8 cellular contexts compared by ENCODE assay signal in the genomic region with DNA sequence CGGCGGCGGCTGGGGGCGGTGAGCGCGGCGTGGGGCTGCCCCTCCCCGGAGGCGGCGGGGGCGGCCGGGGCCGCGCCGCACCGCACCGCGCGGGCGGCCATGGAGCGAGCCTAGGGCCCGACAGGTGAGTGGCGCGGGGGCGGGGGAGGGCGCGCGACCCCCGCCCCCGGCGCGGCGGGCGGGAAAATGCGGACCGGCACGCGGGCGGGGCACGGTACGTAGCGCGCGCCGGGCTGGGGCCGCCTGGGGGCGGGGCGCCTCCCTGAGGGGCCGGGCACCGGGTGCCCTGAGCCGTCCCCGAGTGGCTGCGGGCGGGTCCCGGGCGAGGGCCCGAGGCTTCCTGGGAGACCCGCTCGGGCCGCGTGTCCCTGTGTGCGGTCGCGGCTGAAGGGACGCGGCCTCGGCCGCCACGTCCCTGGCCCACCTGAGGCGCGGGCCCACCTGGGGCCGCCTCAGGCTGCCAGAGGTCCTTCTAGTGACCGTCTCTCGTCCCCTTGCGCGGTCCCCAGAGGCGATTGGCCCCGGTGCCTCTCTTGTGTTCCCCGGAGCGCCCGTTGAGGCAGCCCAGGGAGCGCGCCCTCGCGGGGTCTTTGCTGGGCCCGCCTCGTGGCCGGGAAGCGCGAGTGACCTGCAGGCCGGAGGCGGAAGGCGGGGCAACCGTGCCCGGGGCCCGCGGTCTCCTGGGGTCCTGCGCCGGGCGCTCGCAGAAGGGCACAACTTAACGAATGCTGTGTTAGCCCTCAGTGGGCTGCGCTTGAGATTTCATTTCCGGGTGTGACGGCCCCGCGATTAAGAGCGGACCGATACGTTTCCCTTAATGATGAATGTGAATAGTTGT. TPM values are rescaled to one million over a fixed set of nuclear protein-coding genes. Genes with fewer than 3 reads are reported as not detected.
DNase-seq lines count a peak whose midpoint lies in the region; TF ChIP-seq lines count a peak whose summit lies in the region.

No MANE protein-coding gene starts in this region.

- no peak overlapping the region for H2BK120ac ChIP-seq in H9 (ENCODE audit: low read depth, low read length, poor library complexity, severe bottlenecking)

- no peak overlapping the region for H3K23ac ChIP-seq in H9 (ENCODE audit: insufficient read length, low read depth, low read length)

- H4K91ac ChIP-seq in H9 (ENCODE audit: insufficient read length, low read depth, low read length), result no peak overlapping the region

- H3K27ac Mint-ChIP-seq in H9 (peak overlapping the region in 2 of 3 experiments; percentile 44 to 66; a peak in 5 of 7 replicates), progenitor cell of endocrine pancreas (peak overlapping the region; percentile 96)
- peak overlapping the region; percentile 97 for H3K27ac Mint-ChIP-seq in activated naive CD8-positive, alpha-beta T cell treated with anti-CD3 and anti-CD28 coated beads for 36 hours

- H3K23me2 ChIP-seq in H9 (ENCODE audit: insufficient read length, low read depth, low read length, poor library complexity, severe bottlenecking), result peaks cover 11% of the 10 kb centered on the region

- peaks cover 5% of the 10 kb centered on the region; the same call in 1 of the 2 replicates for H3K79me2 ChIP-seq in H9 (ENCODE audit: insufficient read depth, low read length)

- H3K18ac ChIP-seq in H9 (ENCODE audit: insufficient read length, low read depth, low read length), result peak overlapping the region; percentile 43

- no peak overlapping the region for H4K5ac ChIP-seq in H9 (ENCODE audit: insufficient read length, low read depth, low read length)

- DNase-seq in GM10248 (ENCODE audit: extremely low spot score), result peak; percentile 79
- peak; percentile 78 for DNase-seq in H9
- peak; percentile 68 for DNase-seq in M059J (ENCODE audit: low read depth)
- peak; percentile 71 for DNase-seq in SKM-1 treated with dmso at 0.1 percent for 144 hours (lab: John Stamatoyannopoulos, UW; ENCODE audit: unreplicated experiment)
- DNase-seq in activated naive CD8-positive, alpha-beta T cell treated with anti-CD3 and anti-CD28 coated beads for 36 hours, result peak; percentile 85
- peak; percentile 84 for DNase-seq in cardiac septum (ENCODE audit: low spot score)
- peak; percentile 80 for DNase-seq in progenitor cell of endocrine pancreas (ENCODE audit: low spot score, unreplicated experiment)

- H3K4me1 ChIP-seq in H9 (ENCODE audit: insufficient read depth, low read length) (peaks cover 7% of the 10 kb centered on the region; the same call in 1 of the 2 replicates), urinary bladder (ENCODE audit: insufficient read depth) (no peaks in the 10 kb centered on the region)

- no peaks in the 10 kb centered on the region for H3K27me3 ChIP-seq in H9 (ENCODE audit: insufficient read depth, low read length)

- H3K9ac ChIP-seq in H9 (ENCODE audit: extremely low read depth, insufficient read length, low read length), result peak overlapping the region; percentile 75

- no peaks in the 10 kb centered on the region for H3K79me1 ChIP-seq in H9 (ENCODE audit: insufficient read depth, low read depth, low read length, poor library complexity, severe bottlenecking)

- peaks cover 4% of the 10 kb centered on the region; the same call in 1 of the 2 replicates for H3K27me3 Mint-ChIP-seq in H9 (ENCODE audit: low read depth)
- H3K27me3 Mint-ChIP-seq in activated naive CD8-positive, alpha-beta T cell treated with anti-CD3 and anti-CD28 coated beads for 36 hours, result no peaks in the 10 kb centered on the region
- peaks cover 10% of the 10 kb centered on the region for H3K27me3 Mint-ChIP-seq in progenitor cell of endocrine pancreas

- peak overlapping the region; percentile 81 for H3K4me2 ChIP-seq in H9 (ENCODE audit: insufficient read depth, insufficient read length, low read length)

- no peak overlapping the region for H2BK12ac ChIP-seq in H9 (ENCODE audit: insufficient read length, low read depth, low read length)

- H4K8ac ChIP-seq in H9 (replicated peaks; ENCODE audit: insufficient read length, low read depth, low read length), result no peak overlapping the region

- H3K9me3 ChIP-seq in H9 (ENCODE audit: control insufficient read depth, low read depth, low read length), result no peaks in the 10 kb centered on the region

- TF ChIP-seq CTCF in GM10248 (IDR thresholded peaks at IDR 0.05; ENCODE audit: control extremely low read depth, extremely low read depth, low read depth, missing control alignments), result no peak
- TF ChIP-seq CTCF in H9 (conservative IDR thresholded peaks at IDR 0.05), result no peak
- TF ChIP-seq CTCF in progenitor cell of endocrine pancreas (IDR thresholded peaks at IDR 0.05; ENCODE audit: unreplicated experiment), result no peak

- POLR2A ChIA-PET in GM10248 (lab: Yijun Ruan, JAX), result no interaction called here

- no peak overlapping the region for H2BK15ac ChIP-seq in H9 (ENCODE audit: low read depth, low read length)

- no CpG with 5 or more reads among the region's 110 CpGs for WGBS in H9 (ENCODE audit: extremely low coverage, insufficient read length, low lambda C conversion rate)
- under 1% methylated on average over 107 of the region's 110 CpGs for WGBS in urinary bladder

- H3K36me3 Mint-ChIP-seq in H9 (ENCODE audit: insufficient read depth in 1 of 3, low read depth in 3 of 3), result no peaks in the 10 kb centered on the region; a peak in 1 of 7 replicates
- peaks cover 3% of the 10 kb centered on the region for H3K36me3 Mint-ChIP-seq in activated naive CD8-positive, alpha-beta T cell treated with anti-CD3 and anti-CD28 coated beads for 36 hours
- no peaks in the 10 kb centered on the region for H3K36me3 Mint-ChIP-seq in progenitor cell of endocrine pancreas (ENCODE audit: insufficient read depth)

- H2AK5ac ChIP-seq in H9 (ENCODE audit: insufficient read length, low read length), result no peak overlapping the region

- peaks cover 46 to 50% of the 10 kb centered on the region in 2 experiments for H3K4me1 Mint-ChIP-seq in H9
- peaks cover 39% of the 10 kb centered on the region for H3K4me1 Mint-ChIP-seq in activated naive CD8-positive, alpha-beta T cell treated with anti-CD3 and anti-CD28 coated beads for 36 hours
- peaks cover 39% of the 10 kb centered on the region for H3K4me1 Mint-ChIP-seq in progenitor cell of endocrine pancreas (ENCODE audit: low read depth)

- H3K14ac ChIP-seq in H9 (ENCODE audit: insufficient read depth, low read length), result peak overlapping the region; percentile 82

- no peaks in the 10 kb centered on the region for H3K36me3 ChIP-seq in urinary bladder (ENCODE audit: insufficient read depth)

- no peak overlapping the region for H3K4ac ChIP-seq in H9 (ENCODE audit: low read depth, low read length)

- H2AFZ ChIP-seq in H9 (ENCODE audit: low read length), result no peak overlapping the region

- H3K56ac ChIP-seq in H9 (ENCODE audit: insufficient read length, low read depth, low read length), result no peak overlapping the region

- H3K4me3 Mint-ChIP-seq in H9, result peak overlapping the region; percentile 73 to 95
- H3K4me3 Mint-ChIP-seq in activated naive CD8-positive, alpha-beta T cell treated with anti-CD3 and anti-CD28 coated beads for 36 hours, result peak overlapping the region; percentile 99
- peak overlapping the region; percentile 91 for H3K4me3 Mint-ChIP-seq in progenitor cell of endocrine pancreas (ENCODE audit: low read depth)

- intact Hi-C loops in cardiac septum (cut with DNase I), result loop anchor here (5.0 kb wide), 1 partner anchor 56 kb away; a partner anchor contains a TSS

- H4K20me1 ChIP-seq in H9 (ENCODE audit: control insufficient read depth, insufficient read depth, insufficient read length), result no peaks in the 10 kb centered on the region

- H3K27ac ChIP-seq in H9 (ENCODE audit: insufficient read length, low read depth, low read length), result no peak overlapping the region
- peak overlapping the region; percentile 92 for H3K27ac ChIP-seq in urinary bladder (ENCODE audit: low read depth)

- CTCF ChIA-PET in GM10248 (lab: Yijun Ruan, JAX), result interaction anchor here (1.0 kb wide), 1 partner anchor 23 kb away, joined by 3 read pairs; no protein-coding TSS in a partner anchor

- H2BK20ac ChIP-seq in H9 (ENCODE audit: low read depth, low read length, poor library complexity, severe bottlenecking), result no peak overlapping the region

- no peaks in the 10 kb centered on the region for H3K9me3 Mint-ChIP-seq in H9
- H3K9me3 Mint-ChIP-seq in activated naive CD8-positive, alpha-beta T cell treated with anti-CD3 and anti-CD28 coated beads for 36 hours, result peaks cover 1% of the 10 kb centered on the region
- H3K9me3 Mint-ChIP-seq in progenitor cell of endocrine pancreas (ENCODE audit: low read depth), result no peaks in the 10 kb centered on the region

- H3T11ph ChIP-seq in H9 (ENCODE audit: low read length), result no peak overlapping the region

- peak overlapping the region; percentile 97 for H3K4me3 ChIP-seq in urinary bladder (ENCODE audit: low read depth, low read length)

- no peak overlapping the region for H2BK5ac ChIP-seq in H9 (ENCODE audit: insufficient read length, low read length)

RNA-seq across cellular contexts. Expression of a gene that starts 0.5 kb away (rescaled TPM):
- total RNA-seq in H9 (2021), result 32.8 and 35.4 TPM in 2 replicates
- total RNA-seq in M059J (2014; rRNA removed; shearing (Covaris generic)), result 27.9 and 43.0 TPM in 2 replicates
- total RNA-seq in activated naive CD8-positive, alpha-beta T cell treated with anti-CD3 and anti-CD28 coated beads for 36 hours, result 10 to 100 TPM; 37.4 to 42.6 TPM
- 54.6 TPM for total RNA-seq in cardiac septum
- 39.9 and 42.9 TPM in 2 replicates for total RNA-seq in progenitor cell of endocrine pancreas
- 37.6 TPM for total RNA-seq in urinary bladder
- polyA plus RNA-seq in urinary bladder, result 28.3 TPM

RNA-seq across cellular contexts. Expression of a gene that starts 55.7 kb away (rescaled TPM):
- total RNA-seq in H9 (2021), result 25.6 and 27.3 TPM in 2 replicates
- total RNA-seq in M059J (2014; rRNA removed; shearing (Covaris generic)), result 20.6 and 52.6 TPM in 2 replicates
- total RNA-seq in activated naive CD8-positive, alpha-beta T cell treated with anti-CD3 and anti-CD28 coated beads for 36 hours, result 10 to 100 TPM; 40.1 to 41.1 TPM
- total RNA-seq in cardiac septum, result 8.7 TPM
- 27.4 and 27.9 TPM in 2 replicates for total RNA-seq in progenitor cell of endocrine pancreas
- total RNA-seq in urinary bladder, result 20.5 TPM
- 37.5 TPM for polyA plus RNA-seq in urinary bladder
